In the genomic region with DNA sequence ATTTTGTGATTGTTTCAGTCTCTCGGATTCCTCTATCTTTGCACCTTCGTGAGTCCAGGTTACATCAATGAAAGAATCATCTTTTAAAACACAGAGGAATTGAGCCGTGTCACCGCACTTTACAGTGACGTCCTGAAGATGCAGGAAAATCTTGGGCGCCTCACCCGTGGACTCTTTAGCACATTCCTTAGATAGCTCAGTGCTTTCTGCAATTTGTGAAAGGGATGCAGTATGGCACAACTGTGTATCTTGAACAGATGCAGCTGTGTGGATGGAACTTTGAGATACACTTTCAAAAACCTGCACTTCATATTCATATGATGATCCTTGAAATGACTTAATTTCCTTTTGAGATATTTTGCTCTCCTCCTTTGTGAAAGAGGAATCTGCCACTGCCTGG, we compare ENCODE assay signal across 16 cellular contexts. TPM values are rescaled to one million over a fixed set of nuclear protein-coding genes. Genes with fewer than 3 reads are reported as not detected.
"Had no signal": no experiment of that assay in that cellular context is flagged by ENCODE, and none has a peak within 500 bp of the region (broad histone marks: within the 10 kb centered on the region; RNA-seq: fewer than 3 reads in every experiment).

No MANE protein-coding gene starts in this region.

- H3K4me1 ChIP-seq: esophagus squamous epithelium, neural progenitor cell, pancreas, tibial artery had no signal

- H3K4me3 ChIP-seq: esophagus squamous epithelium, gastrocnemius medialis, heart right ventricle, neural progenitor cell, pancreas, smooth muscle cell, tibial artery had no signal

- H3K27me3 ChIP-seq: esophagus squamous epithelium, gastrocnemius medialis, heart right ventricle, neural progenitor cell, pancreas, tibial artery had no signal

- ATAC-seq: pancreas, T-cell had no signal

- H3K36me3 ChIP-seq: esophagus squamous epithelium, neural progenitor cell, pancreas, tibial artery had no signal

- H3K9me3 ChIP-seq: esophagus squamous epithelium, gastrocnemius medialis, heart right ventricle, pancreas, tibial artery had no signal

- H3K27ac ChIP-seq: esophagus squamous epithelium, heart right ventricle, neural progenitor cell, pancreas, tibial artery, VCaP had no signal

- FAIRE-seq: colon, kidney had no signal

- DNase-seq: activated CD4-positive, alpha-beta memory T cell treated with anti-CD3 and anti-CD28 coated beads for 36 hours; activated gamma-delta T cell treated with Interleukin-2 at 50 U/mL for 16 hours; activated naive CD8-positive, alpha-beta T cell treated with anti-CD3 and anti-CD28 coated beads for 36 hours; activated T-cell treated with anti-CD3 and anti-CD28 coated beads, Interleukin-2, amount 50 U/mL, for 48 hours; esophagus squamous epithelium; gastrocnemius medialis; heart right ventricle; kidney; pancreas; retina; T-cell; tibial artery had no signal

RNA-seq across cellular contexts. Expression of a gene that starts 50.9 kb away (rescaled TPM):
- total RNA-seq: smooth muscle cell had no signal
